1 cellular context compared by ENCODE assay signal in the genomic region with DNA sequence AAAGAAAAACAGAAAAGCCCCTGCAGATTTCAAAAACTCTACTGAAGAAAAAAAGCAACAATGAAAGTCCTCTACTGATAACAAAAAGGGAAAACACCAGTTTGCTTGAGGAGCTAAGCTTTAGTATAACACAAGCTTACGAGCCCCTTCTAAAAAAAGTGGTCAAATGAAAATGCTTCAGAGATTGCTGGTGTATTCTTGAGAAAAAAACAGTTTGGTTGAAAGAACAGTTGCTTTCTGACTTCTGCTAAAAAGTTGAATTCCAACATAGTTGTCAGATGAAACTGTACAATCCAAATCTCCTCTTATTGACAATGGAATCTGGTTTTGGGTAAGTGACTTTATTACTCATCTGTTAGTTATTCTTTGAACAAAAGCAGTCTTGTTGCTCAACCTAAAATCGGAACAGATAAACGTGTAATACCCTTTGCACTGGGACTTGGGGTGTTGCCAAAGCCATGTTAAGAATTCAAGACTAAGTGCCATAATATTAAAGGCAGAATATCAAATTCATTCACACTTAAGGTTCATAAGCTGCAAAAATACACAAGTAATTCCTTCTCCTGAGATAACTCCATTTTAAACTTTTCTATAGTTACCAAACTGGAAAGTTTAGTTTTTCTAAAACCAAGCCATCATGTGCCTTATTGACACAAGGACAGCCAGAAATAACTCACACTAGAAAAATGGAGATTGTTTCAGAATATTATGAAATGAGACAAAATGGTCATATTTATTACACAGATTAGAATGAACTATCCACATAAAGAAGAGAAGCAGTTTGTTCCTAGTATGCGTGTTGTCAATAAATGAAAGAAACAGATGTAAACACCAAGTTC.
TF ChIP-seq lines count a peak whose summit lies in the region.

No MANE protein-coding gene starts in this region.

TF ChIP-seq in GM12878, 131 proteins besides CTCF, POLR2A, EP300 and RAD21 (continued from another document and continues in another):
- TF ChIP-seq, protein P1, sequence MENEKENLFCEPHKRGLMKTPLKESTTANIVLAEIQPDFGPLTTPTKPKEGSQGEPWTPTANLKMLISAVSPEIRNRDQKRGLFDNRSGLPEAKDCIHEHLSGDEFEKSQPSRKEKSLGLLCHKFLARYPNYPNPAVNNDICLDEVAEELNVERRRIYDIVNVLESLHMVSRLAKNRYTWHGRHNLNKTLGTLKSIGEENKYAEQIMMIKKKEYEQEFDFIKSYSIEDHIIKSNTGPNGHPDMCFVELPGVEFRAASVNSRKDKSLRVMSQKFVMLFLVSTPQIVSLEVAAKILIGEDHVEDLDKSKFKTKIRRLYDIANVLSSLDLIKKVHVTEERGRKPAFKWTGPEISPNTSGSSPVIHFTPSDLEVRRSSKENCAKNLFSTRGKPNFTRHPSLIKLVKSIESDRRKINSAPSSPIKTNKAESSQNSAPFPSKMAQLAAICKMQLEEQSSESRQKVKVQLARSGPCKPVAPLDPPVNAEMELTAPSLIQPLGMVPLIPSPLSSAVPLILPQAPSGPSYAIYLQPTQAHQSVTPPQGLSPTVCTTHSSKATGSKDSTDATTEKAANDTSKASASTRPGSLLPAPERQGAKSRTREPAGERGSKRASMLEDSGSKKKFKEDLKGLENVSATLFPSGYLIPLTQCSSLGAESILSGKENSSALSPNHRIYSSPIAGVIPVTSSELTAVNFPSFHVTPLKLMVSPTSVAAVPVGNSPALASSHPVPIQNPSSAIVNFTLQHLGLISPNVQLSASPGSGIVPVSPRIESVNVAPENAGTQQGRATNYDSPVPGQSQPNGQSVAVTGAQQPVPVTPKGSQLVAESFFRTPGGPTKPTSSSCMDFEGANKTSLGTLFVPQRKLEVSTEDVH (IDR thresholded peaks at IDR 0.05; ENCODE audit: low read depth, partially characterized antibody), result peak; percentile 39
- TF ChIP-seq, protein P2, sequence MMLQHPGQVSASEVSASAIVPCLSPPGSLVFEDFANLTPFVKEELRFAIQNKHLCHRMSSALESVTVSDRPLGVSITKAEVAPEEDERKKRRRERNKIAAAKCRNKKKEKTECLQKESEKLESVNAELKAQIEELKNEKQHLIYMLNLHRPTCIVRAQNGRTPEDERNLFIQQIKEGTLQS (IDR thresholded peaks at IDR 0.05; ENCODE audit: borderline replicate concordance, extremely low read depth, low read depth, low read length), result no peak
- TF ChIP-seq EED (IDR thresholded peaks at IDR 0.05; ENCODE audit: low read depth), result peak; percentile 38; the same call in 1 of the 2 replicates
- TF ChIP-seq SUZ12 (IDR thresholded peaks at IDR 0.05; ENCODE audit: unreplicated experiment), result no peak
- TF ChIP-seq ZNF207 (IDR thresholded peaks at IDR 0.05; ENCODE audit: borderline replicate concordance), result no peak
- TF ChIP-seq, protein P3, sequence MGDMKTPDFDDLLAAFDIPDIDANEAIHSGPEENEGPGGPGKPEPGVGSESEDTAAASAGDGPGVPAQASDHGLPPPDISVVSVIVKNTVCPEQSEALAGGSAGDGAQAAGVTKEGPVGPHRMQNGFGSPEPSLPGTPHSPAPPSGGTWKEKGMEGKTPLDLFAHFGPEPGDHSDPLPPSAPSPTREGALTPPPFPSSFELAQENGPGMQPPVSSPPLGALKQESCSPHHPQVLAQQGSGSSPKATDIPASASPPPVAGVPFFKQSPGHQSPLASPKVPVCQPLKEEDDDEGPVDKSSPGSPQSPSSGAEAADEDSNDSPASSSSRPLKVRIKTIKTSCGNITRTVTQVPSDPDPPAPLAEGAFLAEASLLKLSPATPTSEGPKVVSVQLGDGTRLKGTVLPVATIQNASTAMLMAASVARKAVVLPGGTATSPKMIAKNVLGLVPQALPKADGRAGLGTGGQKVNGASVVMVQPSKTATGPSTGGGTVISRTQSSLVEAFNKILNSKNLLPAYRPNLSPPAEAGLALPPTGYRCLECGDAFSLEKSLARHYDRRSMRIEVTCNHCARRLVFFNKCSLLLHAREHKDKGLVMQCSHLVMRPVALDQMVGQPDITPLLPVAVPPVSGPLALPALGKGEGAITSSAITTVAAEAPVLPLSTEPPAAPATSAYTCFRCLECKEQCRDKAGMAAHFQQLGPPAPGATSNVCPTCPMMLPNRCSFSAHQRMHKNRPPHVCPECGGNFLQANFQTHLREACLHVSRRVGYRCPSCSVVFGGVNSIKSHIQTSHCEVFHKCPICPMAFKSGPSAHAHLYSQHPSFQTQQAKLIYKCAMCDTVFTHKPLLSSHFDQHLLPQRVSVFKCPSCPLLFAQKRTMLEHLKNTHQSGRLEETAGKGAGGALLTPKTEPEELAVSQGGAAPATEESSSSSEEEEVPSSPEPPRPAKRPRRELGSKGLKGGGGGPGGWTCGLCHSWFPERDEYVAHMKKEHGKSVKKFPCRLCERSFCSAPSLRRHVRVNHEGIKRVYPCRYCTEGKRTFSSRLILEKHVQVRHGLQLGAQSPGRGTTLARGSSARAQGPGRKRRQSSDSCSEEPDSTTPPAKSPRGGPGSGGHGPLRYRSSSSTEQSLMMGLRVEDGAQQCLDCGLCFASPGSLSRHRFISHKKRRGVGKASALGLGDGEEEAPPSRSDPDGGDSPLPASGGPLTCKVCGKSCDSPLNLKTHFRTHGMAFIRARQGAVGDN (IDR thresholded peaks at IDR 0.05), result peak; percentile 62
- TF ChIP-seq TBL1XR1 (IDR thresholded peaks at IDR 0.05; ENCODE audit: low read depth, low read length), result no peak
- TF ChIP-seq, protein P4, sequence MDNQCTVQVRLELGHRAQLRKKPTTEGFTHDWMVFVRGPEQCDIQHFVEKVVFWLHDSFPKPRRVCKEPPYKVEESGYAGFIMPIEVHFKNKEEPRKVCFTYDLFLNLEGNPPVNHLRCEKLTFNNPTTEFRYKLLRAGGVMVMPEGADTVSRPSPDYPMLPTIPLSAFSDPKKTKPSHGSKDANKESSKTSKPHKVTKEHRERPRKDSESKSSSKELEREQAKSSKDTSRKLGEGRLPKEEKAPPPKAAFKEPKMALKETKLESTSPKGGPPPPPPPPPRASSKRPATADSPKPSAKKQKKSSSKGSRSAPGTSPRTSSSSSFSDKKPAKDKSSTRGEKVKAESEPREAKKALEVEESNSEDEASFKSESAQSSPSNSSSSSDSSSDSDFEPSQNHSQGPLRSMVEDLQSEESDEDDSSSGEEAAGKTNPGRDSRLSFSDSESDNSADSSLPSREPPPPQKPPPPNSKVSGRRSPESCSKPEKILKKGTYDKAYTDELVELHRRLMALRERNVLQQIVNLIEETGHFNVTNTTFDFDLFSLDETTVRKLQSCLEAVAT (IDR thresholded peaks at IDR 0.05), result peak; percentile 99
- no peak for TF ChIP-seq HCFC1 (IDR thresholded peaks at IDR 0.05; ENCODE audit: low read length)
- no peak for TF ChIP-seq RFX5 (IDR thresholded peaks at IDR 0.05; ENCODE audit: low read depth, low read length)
- TF ChIP-seq SIN3A (IDR thresholded peaks at IDR 0.05; ENCODE audit: low read depth, low read length), result no peak
- no peak for TF ChIP-seq SREBF1 (IDR thresholded peaks at IDR 0.05; ENCODE audit: low read length)
- TF ChIP-seq BHLHE40 (IDR thresholded peaks at IDR 0.05; ENCODE audit: borderline replicate concordance in 1 of 2, low read depth in 2 of 2, low read length in 1 of 2), result no peak; a peak in 1 of 4 replicates
- TF ChIP-seq FOS (IDR thresholded peaks at IDR 0.05; ENCODE audit: borderline replicate concordance, extremely low read depth, insufficient read length), result no peak
- no peak for TF ChIP-seq NFXL1 (IDR thresholded peaks at IDR 0.05; ENCODE audit: borderline replicate concordance)
- peak; percentile 73; the same call in 1 of the 2 replicates for TF ChIP-seq CBX5 (IDR thresholded peaks at IDR 0.05; ENCODE audit: low read depth)
- peak; percentile 67 for TF ChIP-seq PAX8 (IDR thresholded peaks at IDR 0.05)
- TF ChIP-seq, protein P5, sequence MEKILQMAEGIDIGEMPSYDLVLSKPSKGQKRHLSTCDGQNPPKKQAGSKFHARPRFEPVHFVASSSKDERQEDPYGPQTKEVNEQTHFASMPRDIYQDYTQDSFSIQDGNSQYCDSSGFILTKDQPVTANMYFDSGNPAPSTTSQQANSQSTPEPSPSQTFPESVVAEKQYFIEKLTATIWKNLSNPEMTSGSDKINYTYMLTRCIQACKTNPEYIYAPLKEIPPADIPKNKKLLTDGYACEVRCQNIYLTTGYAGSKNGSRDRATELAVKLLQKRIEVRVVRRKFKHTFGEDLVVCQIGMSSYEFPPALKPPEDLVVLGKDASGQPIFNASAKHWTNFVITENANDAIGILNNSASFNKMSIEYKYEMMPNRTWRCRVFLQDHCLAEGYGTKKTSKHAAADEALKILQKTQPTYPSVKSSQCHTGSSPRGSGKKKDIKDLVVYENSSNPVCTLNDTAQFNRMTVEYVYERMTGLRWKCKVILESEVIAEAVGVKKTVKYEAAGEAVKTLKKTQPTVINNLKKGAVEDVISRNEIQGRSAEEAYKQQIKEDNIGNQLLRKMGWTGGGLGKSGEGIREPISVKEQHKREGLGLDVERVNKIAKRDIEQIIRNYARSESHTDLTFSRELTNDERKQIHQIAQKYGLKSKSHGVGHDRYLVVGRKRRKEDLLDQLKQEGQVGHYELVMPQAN (conservative IDR thresholded peaks at IDR 0.05), result no peak
- peak; percentile 52; the same call in 1 of the 2 replicates for TF ChIP-seq BMI1 (IDR thresholded peaks at IDR 0.05; ENCODE audit: borderline replicate concordance)
- 0 out of 2 replicates have a peak, but pooled peaks have one; percentile 33 for TF ChIP-seq ZNF217 (IDR thresholded peaks at IDR 0.05)
- no peak for TF ChIP-seq NR2C1 (IDR thresholded peaks at IDR 0.05)
- TF ChIP-seq, protein P6, sequence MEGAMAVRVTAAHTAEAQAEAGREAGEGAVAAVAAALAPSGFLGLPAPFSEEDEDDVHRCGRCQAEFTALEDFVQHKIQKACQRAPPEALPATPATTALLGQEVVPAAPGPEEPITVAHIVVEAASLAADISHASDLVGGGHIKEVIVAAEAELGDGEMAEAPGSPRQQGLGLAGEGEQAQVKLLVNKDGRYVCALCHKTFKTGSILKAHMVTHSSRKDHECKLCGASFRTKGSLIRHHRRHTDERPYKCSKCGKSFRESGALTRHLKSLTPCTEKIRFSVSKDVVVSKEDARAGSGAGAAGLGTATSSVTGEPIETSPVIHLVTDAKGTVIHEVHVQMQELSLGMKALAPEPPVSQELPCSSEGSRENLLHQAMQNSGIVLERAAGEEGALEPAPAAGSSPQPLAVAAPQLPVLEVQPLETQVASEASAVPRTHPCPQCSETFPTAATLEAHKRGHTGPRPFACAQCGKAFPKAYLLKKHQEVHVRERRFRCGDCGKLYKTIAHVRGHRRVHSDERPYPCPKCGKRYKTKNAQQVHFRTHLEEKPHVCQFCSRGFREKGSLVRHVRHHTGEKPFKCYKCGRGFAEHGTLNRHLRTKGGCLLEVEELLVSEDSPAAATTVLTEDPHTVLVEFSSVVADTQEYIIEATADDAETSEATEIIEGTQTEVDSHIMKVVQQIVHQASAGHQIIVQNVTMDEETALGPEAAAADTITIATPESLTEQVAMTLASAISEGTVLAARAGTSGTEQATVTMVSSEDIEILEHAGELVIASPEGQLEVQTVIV (IDR thresholded peaks at IDR 0.05; ENCODE audit: borderline replicate concordance, partially characterized antibody), result no peak
- no peak; the same call in 1 of the 2 replicates for TF ChIP-seq SMC3 (IDR thresholded peaks at IDR 0.05; ENCODE audit: borderline replicate concordance, low read length)
- no peak for TF ChIP-seq NFYA (IDR thresholded peaks at IDR 0.05; ENCODE audit: borderline replicate concordance, low read depth, low read length)
- peak; percentile 42; the same call in 1 of the 2 replicates for TF ChIP-seq ZNF24 (IDR thresholded peaks at IDR 0.05)
- 0 out of 2 replicates have a peak, but pooled peaks have one; percentile 22 for TF ChIP-seq MXI1 (IDR thresholded peaks at IDR 0.05; ENCODE audit: low read depth, low read length)
- TF ChIP-seq KAT2A (conservative IDR thresholded peaks at IDR 0.05; ENCODE audit: control insufficient read depth, low read depth, low read length), result no peak
- TF ChIP-seq RB1 (IDR thresholded peaks at IDR 0.05; ENCODE audit: borderline replicate concordance), result no peak
- no peak for TF ChIP-seq IRF4 (IDR thresholded peaks at IDR 0.05; ENCODE audit: low read depth, low read length)
- no peak for TF ChIP-seq TCF3 (IDR thresholded peaks at IDR 0.05; ENCODE audit: borderline replicate concordance, insufficient read depth, low read depth, low read length)
- TF ChIP-seq, protein P7, sequence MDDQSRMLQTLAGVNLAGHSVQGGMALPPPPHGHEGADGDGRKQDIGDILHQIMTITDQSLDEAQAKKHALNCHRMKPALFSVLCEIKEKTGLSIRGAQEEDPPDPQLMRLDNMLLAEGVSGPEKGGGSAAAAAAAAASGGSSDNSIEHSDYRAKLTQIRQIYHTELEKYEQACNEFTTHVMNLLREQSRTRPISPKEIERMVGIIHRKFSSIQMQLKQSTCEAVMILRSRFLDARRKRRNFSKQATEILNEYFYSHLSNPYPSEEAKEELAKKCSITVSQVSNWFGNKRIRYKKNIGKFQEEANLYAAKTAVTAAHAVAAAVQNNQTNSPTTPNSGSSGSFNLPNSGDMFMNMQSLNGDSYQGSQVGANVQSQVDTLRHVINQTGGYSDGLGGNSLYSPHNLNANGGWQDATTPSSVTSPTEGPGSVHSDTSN (IDR thresholded peaks at IDR 0.05; ENCODE audit: insufficient replicate concordance, low read depth, low read length), result no peak
- no peak; a peak in 1 of 4 replicates for TF ChIP-seq CEBPB (IDR thresholded peaks at IDR 0.05; ENCODE audit: borderline replicate concordance in 1 of 2, low read depth in 2 of 2, low read length in 2 of 2)
- TF ChIP-seq RELA (IDR thresholded peaks at IDR 0.05; ENCODE audit: borderline replicate concordance, partially characterized antibody), result no peak
- TF ChIP-seq SMARCA5 (IDR thresholded peaks at IDR 0.05), result no peak
- TF ChIP-seq ESRRA (IDR thresholded peaks at IDR 0.05; ENCODE audit: low read length), result no peak
- no peak for TF ChIP-seq NRF1 (conservative IDR thresholded peaks at IDR 0.05; ENCODE audit: low read depth, low read length)
- no peak for TF ChIP-seq RBBP5 (conservative IDR thresholded peaks at IDR 0.05)
- TF ChIP-seq POU2F2 (IDR thresholded peaks at IDR 0.05; ENCODE audit: borderline replicate concordance, low read depth, low read length), result no peak
- TF ChIP-seq, protein P8, sequence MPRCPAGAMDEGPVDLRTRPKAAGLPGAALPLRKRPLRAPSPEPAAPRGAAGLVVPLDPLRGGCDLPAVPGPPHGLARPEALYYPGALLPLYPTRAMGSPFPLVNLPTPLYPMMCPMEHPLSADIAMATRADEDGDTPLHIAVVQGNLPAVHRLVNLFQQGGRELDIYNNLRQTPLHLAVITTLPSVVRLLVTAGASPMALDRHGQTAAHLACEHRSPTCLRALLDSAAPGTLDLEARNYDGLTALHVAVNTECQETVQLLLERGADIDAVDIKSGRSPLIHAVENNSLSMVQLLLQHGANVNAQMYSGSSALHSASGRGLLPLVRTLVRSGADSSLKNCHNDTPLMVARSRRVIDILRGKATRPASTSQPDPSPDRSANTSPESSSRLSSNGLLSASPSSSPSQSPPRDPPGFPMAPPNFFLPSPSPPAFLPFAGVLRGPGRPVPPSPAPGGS (IDR thresholded peaks at IDR 0.05; ENCODE audit: borderline replicate concordance, insufficient read depth, low read depth, low read length, poor library complexity, severe bottlenecking), result no peak
